In genomic region chr5:150649828-150650712, GRCh38 we compare ENCODE assay signal across 23 cellular contexts. TPM values are rescaled to one million over a fixed set of nuclear protein-coding genes. Genes with fewer than 3 reads are reported as not detected.
A peak's percentile ranks its signal among the peaks of the same experiment; 100 is the strongest.
DNase-seq lines count a peak whose midpoint lies in the region; ATAC-seq and TF ChIP-seq lines count a peak whose summit lies in the region.
"Had no signal": no experiment of that assay in that cellular context is flagged by ENCODE, and none has a peak within 500 bp of the region (broad histone marks: within the 10 kb centered on the region; RNA-seq: fewer than 3 reads in every experiment).

No MANE protein-coding gene starts in this region.

- no peaks in the 10 kb centered on the region for H3K9me3 ChIP-seq in thoracic aorta

- H3K4me3 ChIP-seq in thoracic aorta = no peak overlapping the region
- H3K4me3 ChIP-seq: SK-N-MC had no signal

- intact Hi-C loops in activated CD8-positive, alpha-beta T cell treated with anti-CD3 and anti-CD28 coated beads for 36 hours (cut with micrococcal nuclease) = no loop called here

- H3K27ac ChIP-seq in thoracic aorta = peak overlapping the region; percentile 75 to 98
- H3K27ac ChIP-seq: 22Rv1 had no signal

- TF ChIP-seq CTCF in activated CD8-positive, alpha-beta T cell treated with anti-CD3 and anti-CD28 coated beads for 36 hours (IDR thresholded peaks at IDR 0.05) = no peak
- TF ChIP-seq CTCF in brain (conservative IDR thresholded peaks at IDR 0.05) (no peak), nephron (IDR thresholded peaks at IDR 0.05; ENCODE audit: unreplicated experiment in 3 of 3) (no peak), thoracic aorta (IDR thresholded peaks at IDR 0.05) (no peak)

- H3K36me3 ChIP-seq in thoracic aorta = peaks cover 43% of the 10 kb centered on the region

- no peak for DNase-seq in activated CD8-positive, alpha-beta T cell treated with anti-CD3 and anti-CD28 coated beads for 36 hours
- no peak for DNase-seq in activated CD8-positive, alpha-beta T cell treated with anti-CD3 and anti-CD28 coated beads, Interleukin-2, amount 10 ng/mL, durations not matched to agents 7 days and 5 days
- DNase-seq in thoracic aorta (ENCODE audit: low spot score) (no peak), GOT3 (lab: John Stamatoyannopoulos, UW) (no peak), NCI-H146 (lab: John Stamatoyannopoulos, UW) (no peak)
- DNase-seq: activated CD4-positive, alpha-beta T cell treated with anti-CD3 and anti-CD28 coated beads, Interleukin-2, amount 50 U/mL, for 48 hours; activated naive CD8-positive, alpha-beta T cell treated with anti-CD3 and anti-CD28 coated beads for 36 hours; CD4-positive, alpha-beta T cell; MV-4-11; NCI-H1436 treated with DMSO at 0.1 percent for 48 hours; NCI-H446 treated with DMSO at 0.1 percent for 48 hours; NCI-H82; nucleus accumbens; RPMI8226; stimulated activated CD4-positive, alpha-beta T cell treated with anti-CD3 and anti-CD28 coated beads, Interleukin-2, amount 100 ng/mL, for 48 hours had no signal

- H3K4me1 ChIP-seq in thoracic aorta (ENCODE audit: control insufficient read depth in 1 of 2, low read depth in 2 of 2) = peaks cover 66 to 87% of the 10 kb centered on the region in 2 donors

- no peaks in the 10 kb centered on the region for H3K9me3 Mint-ChIP-seq in activated CD8-positive, alpha-beta T cell treated with anti-CD3 and anti-CD28 coated beads for 36 hours
- no peaks in the 10 kb centered on the region for H3K9me3 Mint-ChIP-seq in activated CD8-positive, alpha-beta T cell treated with anti-CD3 and anti-CD28 coated beads, Interleukin-2, amount 10 ng/mL, durations not matched to agents 7 days and 5 days (ENCODE audit: insufficient read depth)
- H3K9me3 Mint-ChIP-seq in brain (no peaks in the 10 kb centered on the region), nephron (no peaks in the 10 kb centered on the region)
- H3K9me3 Mint-ChIP-seq: activated naive CD8-positive, alpha-beta T cell treated with anti-CD3 and anti-CD28 coated beads for 36 hours; CD4-positive, alpha-beta T cell; memory B cell; T-helper 1 cell treated with Interleukin-12 subunit alpha and Interleukin-12 subunit beta and Interleukin-4 antibody, amounts not matched to agents 30 μg/mL and 1 μg/mL, for 36 hours had no signal

- CTCF ChIA-PET in activated CD8-positive, alpha-beta T cell treated with anti-CD3 and anti-CD28 coated beads for 36 hours (lab: Charles Lee) = interaction anchor here (1.0 kb wide), 1 partner anchor 90 kb away, joined by 3 read pairs; no protein-coding TSS in a partner anchor
- CTCF ChIA-PET in activated CD8-positive, alpha-beta T cell treated with anti-CD3 and anti-CD28 coated beads, Interleukin-2, amount 10 ng/mL, durations not matched to agents 7 days and 5 days (lab: Charles Lee) = interaction anchor here (0.7 to 0.8 kb wide), 2 partner anchors 90 to 197 kb away, joined by 3 read pairs; partner anchors contain the start of gene IRGM

- H3K4me1 Mint-ChIP-seq in activated CD8-positive, alpha-beta T cell treated with anti-CD3 and anti-CD28 coated beads for 36 hours (ENCODE audit: low read depth) = no peaks in the 10 kb centered on the region
- H3K4me1 Mint-ChIP-seq in activated CD8-positive, alpha-beta T cell treated with anti-CD3 and anti-CD28 coated beads, Interleukin-2, amount 10 ng/mL, durations not matched to agents 7 days and 5 days (ENCODE audit: low read depth) = no peaks in the 10 kb centered on the region
- peaks cover 74% of the 10 kb centered on the region for H3K4me1 Mint-ChIP-seq in brain
- peaks cover 72% of the 10 kb centered on the region for H3K4me1 Mint-ChIP-seq in nephron
- H3K4me1 Mint-ChIP-seq: activated naive CD8-positive, alpha-beta T cell treated with anti-CD3 and anti-CD28 coated beads for 36 hours had no signal

- H3K27ac Mint-ChIP-seq in activated CD8-positive, alpha-beta T cell treated with anti-CD3 and anti-CD28 coated beads for 36 hours = peak overlapping the region; percentile 20
- H3K27ac Mint-ChIP-seq in activated CD8-positive, alpha-beta T cell treated with anti-CD3 and anti-CD28 coated beads, Interleukin-2, amount 10 ng/mL, durations not matched to agents 7 days and 5 days = no peak overlapping the region
- H3K27ac Mint-ChIP-seq in brain = peak overlapping the region in 3 of 5 experiments; percentile 2 to 81 (median 76)
- peak overlapping the region; percentile 74 to 79 (median 75) for H3K27ac Mint-ChIP-seq in nephron
- H3K27ac Mint-ChIP-seq: activated naive CD8-positive, alpha-beta T cell treated with anti-CD3 and anti-CD28 coated beads for 36 hours; CD4-positive, alpha-beta T cell; T-helper 1 cell treated with Interleukin-12 subunit alpha and Interleukin-12 subunit beta and Interleukin-4 antibody, amounts not matched to agents 30 μg/mL and 1 μg/mL, for 36 hours had no signal

- H3K27me3 Mint-ChIP-seq in activated CD8-positive, alpha-beta T cell treated with anti-CD3 and anti-CD28 coated beads for 36 hours = no peaks in the 10 kb centered on the region
- no peaks in the 10 kb centered on the region for H3K27me3 Mint-ChIP-seq in activated CD8-positive, alpha-beta T cell treated with anti-CD3 and anti-CD28 coated beads, Interleukin-2, amount 10 ng/mL, durations not matched to agents 7 days and 5 days (ENCODE audit: low read depth)
- H3K27me3 Mint-ChIP-seq in brain = no peaks in the 10 kb centered on the region
- H3K27me3 Mint-ChIP-seq in nephron (ENCODE audit: low read depth) = no peaks in the 10 kb centered on the region
- H3K27me3 Mint-ChIP-seq: activated naive CD8-positive, alpha-beta T cell treated with anti-CD3 and anti-CD28 coated beads for 36 hours; CD4-positive, alpha-beta T cell; memory B cell had no signal

- POLR2A ChIA-PET in activated CD8-positive, alpha-beta T cell treated with anti-CD3 and anti-CD28 coated beads for 36 hours (lab: Charles Lee) = no interaction called here
- POLR2A ChIA-PET in activated CD8-positive, alpha-beta T cell treated with anti-CD3 and anti-CD28 coated beads, Interleukin-2, amount 10 ng/mL, durations not matched to agents 7 days and 5 days (lab: Charles Lee) = no interaction called here

- no peak for ATAC-seq in activated CD8-positive, alpha-beta T cell treated with anti-CD3 and anti-CD28 coated beads for 36 hours
- no peak for ATAC-seq in activated CD8-positive, alpha-beta T cell treated with anti-CD3 and anti-CD28 coated beads, Interleukin-2, amount 10 ng/mL, durations not matched to agents 7 days and 5 days
- ATAC-seq in thoracic aorta (ENCODE audit: insufficient number of reproducible peaks, low FRiP score, low read depth) (no peak), HG03095 (IDR thresholded peaks at IDR 0.05; ENCODE audit: unreplicated experiment) (no peak)
- ATAC-seq: activated CD4-positive, CD25-positive, alpha-beta regulatory T cell treated with anti-CD3 and anti-CD28 coated beads, Interleukin-2, amount 50 U/mL, for 24 hours had no signal

- H3K27me3 ChIP-seq in thoracic aorta (replicated peaks; ENCODE audit: insufficient read depth) = no peaks in the 10 kb centered on the region

- H3K4me3 Mint-ChIP-seq in activated CD8-positive, alpha-beta T cell treated with anti-CD3 and anti-CD28 coated beads for 36 hours = no peak overlapping the region
- no peak overlapping the region for H3K4me3 Mint-ChIP-seq in activated CD8-positive, alpha-beta T cell treated with anti-CD3 and anti-CD28 coated beads, Interleukin-2, amount 10 ng/mL, durations not matched to agents 7 days and 5 days
- H3K4me3 Mint-ChIP-seq in brain (no peak overlapping the region), nephron (no peak overlapping the region)
- H3K4me3 Mint-ChIP-seq: activated naive CD8-positive, alpha-beta T cell treated with anti-CD3 and anti-CD28 coated beads for 36 hours; CD4-positive, alpha-beta T cell; memory B cell; T-helper 1 cell treated with Interleukin-12 subunit alpha and Interleukin-12 subunit beta and Interleukin-4 antibody, amounts not matched to agents 30 μg/mL and 1 μg/mL, for 36 hours had no signal

- no peaks in the 10 kb centered on the region for H3K36me3 Mint-ChIP-seq in activated CD8-positive, alpha-beta T cell treated with anti-CD3 and anti-CD28 coated beads for 36 hours (ENCODE audit: low read depth)
- H3K36me3 Mint-ChIP-seq in activated CD8-positive, alpha-beta T cell treated with anti-CD3 and anti-CD28 coated beads, Interleukin-2, amount 10 ng/mL, durations not matched to agents 7 days and 5 days (ENCODE audit: low read depth) = no peaks in the 10 kb centered on the region
- peaks cover 6% of the 10 kb centered on the region for H3K36me3 Mint-ChIP-seq in brain
- peaks cover 30% of the 10 kb centered on the region for H3K36me3 Mint-ChIP-seq in nephron (ENCODE audit: low read depth)
- H3K36me3 Mint-ChIP-seq: activated naive CD8-positive, alpha-beta T cell treated with anti-CD3 and anti-CD28 coated beads for 36 hours had no signal

RNA-seq across cellular contexts. Expression of gene SYNPO, which starts 9.6 kb away (rescaled TPM):
- total RNA-seq in activated CD8-positive, alpha-beta T cell treated with anti-CD3 and anti-CD28 coated beads for 36 hours = under 1 TPM; 0.18 to 0.22 TPM
- under 1 TPM in 1 of 2 experiments, not detected in 1; 0.10 TPM for total RNA-seq in activated CD8-positive, alpha-beta T cell treated with anti-CD3 and anti-CD28 coated beads, Interleukin-2, amount 10 ng/mL, durations not matched to agents 7 days and 5 days
- 50.7 TPM for polyA plus RNA-seq in brain (ENCODE audit: insufficient read depth, low read depth, low replicate concordance)
- total RNA-seq in thoracic aorta = 100 to 1,000 TPM; 191 to 226 TPM

RNA-seq across cellular contexts. Expression of gene MYOZ3, which starts 11.0 kb away (rescaled TPM):
- under 1 TPM; 0.11 to 0.20 TPM for total RNA-seq in activated CD8-positive, alpha-beta T cell treated with anti-CD3 and anti-CD28 coated beads for 36 hours
- total RNA-seq in activated CD8-positive, alpha-beta T cell treated with anti-CD3 and anti-CD28 coated beads, Interleukin-2, amount 10 ng/mL, durations not matched to agents 7 days and 5 days = not detected
- polyA plus RNA-seq in brain (ENCODE audit: insufficient read depth, low read depth, low replicate concordance) = 0.24 TPM
- total RNA-seq in thoracic aorta = 1 to 10 TPM in 1 of 2 donors, under 1 TPM in 1; 0.81 to 2.8 TPM
- total RNA-seq: CD4-positive, alpha-beta T cell had no signal

RNA-seq across cellular contexts. Expression of gene RBM22, which starts 50.8 kb away (rescaled TPM):
- total RNA-seq in activated CD8-positive, alpha-beta T cell treated with anti-CD3 and anti-CD28 coated beads for 36 hours = 10 to 100 TPM; 53.1 to 59.7 TPM
- total RNA-seq in activated CD8-positive, alpha-beta T cell treated with anti-CD3 and anti-CD28 coated beads, Interleukin-2, amount 10 ng/mL, durations not matched to agents 7 days and 5 days = 10 to 100 TPM; 64.0 to 65.2 TPM
- polyA plus RNA-seq in brain (ENCODE audit: insufficient read depth, low read depth, low replicate concordance) = 52.7 TPM
- total RNA-seq in thoracic aorta = 10 to 100 TPM; 37.8 to 46.5 TPM

Comparison
In these comparisons a context has a peak if more than half of its experiments do, and no peak if none do; other contexts are left out.
1. RNA of gene SYNPO, which starts 9.6 kb away (total RNA-seq): 191 to 226 TPM in thoracic aorta; 0.18 to 0.22 TPM in activated CD8-positive, alpha-beta T cell treated with anti-CD3 and anti-CD28 coated beads for 36 hours and 0.10 TPM in activated CD8-positive, alpha-beta T cell treated with anti-CD3 and anti-CD28 coated beads, Interleukin-2, amount 10 ng/mL, durations not matched to agents 7 days and 5 days; every median in the first group is over 100 times any median in the second.